In genomic region chrX:11257711-11258110, GRCh38 we compare ENCODE assay signal across 1 cellular context.
TF ChIP-seq lines count a peak whose summit lies in the region.

No MANE protein-coding gene starts in this region.

TF ChIP-seq in K562, 482 proteins besides CTCF, POLR2A, EP300 and RAD21 (continued from another document):
- TF ChIP-seq STAT6 (CRISPR knock-in tag; IDR thresholded peaks at IDR 0.05) = no peak
- TF ChIP-seq ELF2 (CRISPR knock-in tag; IDR thresholded peaks at IDR 0.05) = no peak
- TF ChIP-seq ARID3A (IDR thresholded peaks at IDR 0.05; ENCODE audit: borderline replicate concordance, low read depth, low read length) = no peak
- TF ChIP-seq FOXP1 (CRISPR knock-in tag; IDR thresholded peaks at IDR 0.05) = no peak
- no peak for TF ChIP-seq HOXB6 (CRISPR knock-in tag; IDR thresholded peaks at IDR 0.05; ENCODE audit: borderline replicate concordance)
- no peak for TF ChIP-seq ZNF830 (CRISPR knock-in tag; IDR thresholded peaks at IDR 0.05)
- TF ChIP-seq EZH2 (IDR thresholded peaks at IDR 0.05; ENCODE audit: borderline replicate concordance, low read depth, low read length) = no peak
- TF ChIP-seq STAT5B (CRISPR knock-in tag; IDR thresholded peaks at IDR 0.05) = no peak
- no peak for TF ChIP-seq SPI1 (IDR thresholded peaks at IDR 0.05; ENCODE audit: borderline replicate concordance, low read depth, low read length)
- no peak for TF ChIP-seq ZNF655 (CRISPR knock-in tag; IDR thresholded peaks at IDR 0.05)
- no peak for TF ChIP-seq HSF4 (CRISPR knock-in tag; IDR thresholded peaks at IDR 0.05; ENCODE audit: borderline replicate concordance)
- TF ChIP-seq GATAD2B (IDR thresholded peaks at IDR 0.05; ENCODE audit: borderline replicate concordance) = no peak
